8 cellular contexts compared by ENCODE assay signal in the genomic region with DNA sequence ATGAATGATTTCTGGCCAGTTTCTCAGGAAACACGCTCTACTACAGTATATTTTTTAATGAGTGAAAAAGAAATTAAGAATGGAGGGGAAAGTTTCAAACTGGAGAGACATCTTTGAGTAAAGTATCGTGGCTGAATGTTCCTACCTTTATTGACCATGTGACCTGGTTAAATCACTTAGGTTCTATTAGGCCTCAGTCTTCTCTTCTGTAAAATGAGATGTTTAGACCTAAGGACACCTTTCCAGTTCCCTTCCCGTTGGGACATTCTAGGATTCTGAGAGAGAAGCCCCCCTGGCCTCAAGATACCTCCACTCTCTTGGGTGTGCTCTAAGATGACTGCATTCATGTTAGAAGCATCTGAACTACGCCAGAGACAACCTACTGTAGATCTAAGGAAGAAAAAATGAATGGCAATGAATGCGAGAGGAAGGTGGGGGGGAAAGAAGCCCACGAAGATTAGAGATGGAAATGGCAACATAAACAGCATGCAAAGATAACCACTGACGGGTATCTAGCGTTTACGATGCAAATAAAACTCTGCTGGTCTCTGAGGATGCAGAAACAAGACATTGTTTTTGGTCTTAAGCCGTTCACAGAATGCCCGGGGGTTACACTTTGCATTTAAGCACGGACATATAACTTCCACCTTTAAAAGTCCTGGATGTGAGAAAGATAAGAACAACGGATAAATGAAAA. TPM values are rescaled to one million over a fixed set of nuclear protein-coding genes. Genes with fewer than 3 reads are reported as not detected.
DNase-seq lines count a peak whose midpoint lies in the region; ATAC-seq, FAIRE-seq and TF ChIP-seq lines count a peak whose summit lies in the region.

No MANE protein-coding gene starts in this region.

- no peak for FAIRE-seq in RCC 7860 (lab: Jason Lieb, UNC)

- H3K9me3 ChIP-seq in AG04450 (ENCODE audit: control insufficient read depth, insufficient read depth, low read length), result no peaks in the 10 kb centered on the region
- no peaks in the 10 kb centered on the region for H3K9me3 ChIP-seq in PC-3 (ENCODE audit: low read length)
- no peaks in the 10 kb centered on the region for H3K9me3 ChIP-seq in esophagus (ENCODE audit: control insufficient read depth in 2 of 2, insufficient read depth in 1 of 2, low read depth in 1 of 2, low read length in 1 of 2)
- H3K9me3 ChIP-seq in sigmoid colon, result no peaks in the 10 kb centered on the region

- BruUV-seq in PC-3 (replicated peaks; lab: Mats Ljungman, UMichigan), result TSS peak; percentile 90

- H3K27ac ChIP-seq in AG04450 (ENCODE audit: low read depth, low read length) (no peak overlapping the region), PC-3 (ENCODE audit: low read length) (no peak overlapping the region), esophagus (ENCODE audit: low read depth in 2 of 2, low read length in 1 of 2) (peak overlapping the region; percentile 78 to 95), sigmoid colon (peak overlapping the region; percentile 89 to 97 (median 95))

- TF ChIP-seq POLR2A in sigmoid colon (IDR thresholded peaks at IDR 0.05), result no peak

- no peaks in the 10 kb centered on the region for H3F3A ChIP-seq in PC-3 (ENCODE audit: low read length, unreplicated experiment)

- peak overlapping the region; percentile 83 for H3K4me2 ChIP-seq in PC-3 (ENCODE audit: low read length)

- intact Hi-C loops in PC-3 (cut with micrococcal nuclease) (no loop called here), sigmoid colon (cut with DNase I) (loop anchor here (5.0 kb wide), 1 partner anchor 81 kb away; no protein-coding TSS in a partner anchor)

- H3K4me3 ChIP-seq in AG04450 (ENCODE audit: low read depth, low read length), result peak overlapping the region; percentile 66
- H3K4me3 ChIP-seq in PC-3 (ENCODE audit: low read length), result peak overlapping the region; percentile 100
- peak overlapping the region; percentile 89 to 95 for H3K4me3 ChIP-seq in esophagus (ENCODE audit: low read depth in 1 of 2, low read length in 2 of 2)
- peak overlapping the region; percentile 54 to 94 (median 90) for H3K4me3 ChIP-seq in sigmoid colon

- CTCF ChIA-PET in AG04450 (lab: Charles Lee) (no interaction called here), PC-3 (lab: Charles Lee) (interaction anchor here (0.6 kb wide), 1 partner anchor 27 kb away, joined by 6 read pairs; no protein-coding TSS in a partner anchor)

- no peak for DNase-seq in AG04450 (ENCODE audit: low read depth, low spot score)
- no peak for DNase-seq in PC-3
- no peak for DNase-seq in sigmoid colon
- no peak for DNase-seq in RCC 7860 (ENCODE audit: low spot score)
- no peak for DNase-seq in GM19240 (ENCODE audit: insufficient read length, low spot score)

- H3K27me3 ChIP-seq in AG04450 (ENCODE audit: control insufficient read depth, insufficient read depth, low read length) (no peaks in the 10 kb centered on the region), PC-3 (ENCODE audit: low read length) (no peaks in the 10 kb centered on the region), esophagus (ENCODE audit: control insufficient read depth in 1 of 2, insufficient read depth in 2 of 2, low read length in 2 of 2) (no peaks in the 10 kb centered on the region), sigmoid colon (no peaks in the 10 kb centered on the region)

- TF ChIP-seq EP300 in sigmoid colon (IDR thresholded peaks at IDR 0.05), result no peak

- H3K36me3 ChIP-seq in PC-3 (ENCODE audit: low read depth, low read length) (no peaks in the 10 kb centered on the region; the same call in 1 of the 2 replicates), esophagus (ENCODE audit: control insufficient read depth in 2 of 2, insufficient read depth in 2 of 2, low read length in 1 of 2) (no peaks in the 10 kb centered on the region), sigmoid colon (no peaks in the 10 kb centered on the region)

- WGBS in esophagus, 2 donors, result 18 to 20% methylated on average over 13 of the region's 13 CpGs
- WGBS in sigmoid colon, 2 donors, result 16 to 21% methylated on average over 13 of the region's 13 CpGs

- POLR2A ChIA-PET in AG04450 (lab: Yijun Ruan, JAX) (no interaction called here), PC-3 (lab: Charles Lee; ENCODE audit: unreplicated experiment) (no interaction called here)

- peaks cover 43% of the 10 kb centered on the region for H3K79me2 ChIP-seq in PC-3 (ENCODE audit: low read length)

- peaks cover 31% of the 10 kb centered on the region for H4K20me1 ChIP-seq in PC-3 (ENCODE audit: low read length)

- ATAC-seq in GM21447 (IDR thresholded peaks at IDR 0.05; ENCODE audit: unreplicated experiment) (peak; percentile 3), PC-3 (peak; percentile 4; the same call in 1 of the 2 replicates), HG02623 (IDR thresholded peaks at IDR 0.05; ENCODE audit: unreplicated experiment) (no peak)

- H3K4me1 ChIP-seq in PC-3 (ENCODE audit: insufficient read depth, low read length) (peaks cover 13% of the 10 kb centered on the region), esophagus (ENCODE audit: control insufficient read depth in 2 of 2, insufficient read depth in 2 of 2, low read length in 1 of 2) (peaks cover 0 to 5% of the 10 kb centered on the region in 2 donors), sigmoid colon (peaks cover 0 to 42% (median 38%) of the 10 kb centered on the region in 4 donors)

- H3K9me2 ChIP-seq in PC-3 (replicated peaks; ENCODE audit: low read length), result no peaks in the 10 kb centered on the region

- peak overlapping the region; percentile 95 for H3K9ac ChIP-seq in PC-3 (ENCODE audit: low read length)

- H2AFZ ChIP-seq in PC-3 (ENCODE audit: low read length), result peak overlapping the region; percentile 86

- no peak for TF ChIP-seq CTCF in AG04450 (IDR thresholded peaks at IDR 0.05; ENCODE audit: low read depth, low read length)
- TF ChIP-seq CTCF in PC-3 (conservative IDR thresholded peaks at IDR 0.05; ENCODE audit: low read depth, low read length), result no peak
- TF ChIP-seq CTCF in sigmoid colon (IDR thresholded peaks at IDR 0.05), result no peak

RNA-seq across cellular contexts. Expression of gene CPSF6, which starts 0.6 kb away (rescaled TPM):
- polyA plus RNA-seq in AG04450 (2011; rRNA removed) (42.8 and 49.5 TPM in 2 replicates), esophagus (10 to 100 TPM; 20.7 to 21.4 TPM), sigmoid colon (10 to 100 TPM; 15.0 to 27.4 (median 17.6) TPM)
- 49.8 and 50.8 TPM in 2 replicates for polyA minus RNA-seq in AG04450 (2011; rRNA and poly(A)+ RNA removed)
- total RNA-seq in PC-3 (2014; rRNA removed) (94.6 and 96.7 TPM in 2 replicates), sigmoid colon (10 to 100 TPM; 33.5 to 96.0 (median 34.8) TPM)

Comparison
In these comparisons a context has a peak if more than half of its experiments do, and no peak if none do; other contexts are left out.
1. H3K27ac ChIP-seq: peak in esophagus (2 of 2) and sigmoid colon (4 of 4); none in AG04450 (single experiment) and PC-3 (single experiment).
2. Peak in every context shown above with its lines, with median percentiles within 50 percentile points of each other: H3K4me3 ChIP-seq.